In the genomic region with DNA sequence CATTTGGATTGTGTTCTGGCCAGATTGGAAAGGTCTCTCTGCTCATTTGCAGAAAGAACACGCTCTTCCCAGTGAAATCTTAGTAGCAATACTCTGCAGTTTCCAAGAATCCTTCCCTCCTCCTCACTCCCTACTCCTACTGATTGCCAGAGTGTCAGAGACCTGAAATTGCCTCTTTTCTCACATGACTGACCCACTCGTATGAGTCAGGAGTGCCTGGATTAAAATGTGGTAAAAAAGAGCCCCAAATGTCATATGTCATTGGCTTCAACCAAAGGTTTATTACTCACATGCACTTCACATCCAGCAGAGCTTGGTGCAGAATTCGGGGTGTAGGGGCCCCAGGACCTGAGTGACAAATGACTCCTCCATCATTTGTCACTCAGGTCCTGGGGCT, we compare ENCODE assay signal across 16 cellular contexts. TPM values are rescaled to one million over a fixed set of nuclear protein-coding genes. Genes with fewer than 3 reads are reported as not detected.
DNase-seq lines count a peak whose midpoint lies in the region; ATAC-seq and TF ChIP-seq lines count a peak whose summit lies in the region.
"Had no signal": no experiment of that assay in that cellular context is flagged by ENCODE, and none has a peak within 500 bp of the region (broad histone marks: within the 10 kb centered on the region; RNA-seq: fewer than 3 reads in every experiment).

No MANE protein-coding gene starts in this region.

- H3K27ac ChIP-seq in gastroesophageal sphincter = peak overlapping the region in 1 of 4 donors; percentile 31
- peak overlapping the region; percentile 49 for H3K27ac ChIP-seq in osteoblast (ENCODE audit: low read depth, low read length)

- H3K4me1 ChIP-seq in gastroesophageal sphincter (no peaks in the 10 kb centered on the region), osteoblast (ENCODE audit: insufficient read depth, low read length) (peaks cover 9% of the 10 kb centered on the region)
- H3K4me1 ChIP-seq: Caco-2 had no signal

- no peak overlapping the region for H3K4me3 ChIP-seq in gastroesophageal sphincter
- no peak overlapping the region for H3K4me3 ChIP-seq in osteoblast (ENCODE audit: insufficient read depth, low read length)

- no peak for TF ChIP-seq EP300 in gastroesophageal sphincter (IDR thresholded peaks at IDR 0.05)

- peaks cover 35% of the 10 kb centered on the region for H3K27me3 ChIP-seq in gastroesophageal sphincter
- no peaks in the 10 kb centered on the region for H3K27me3 ChIP-seq in osteoblast (ENCODE audit: insufficient read depth, low read length)

- ATAC-seq in gastroesophageal sphincter = peak; percentile 46
- ATAC-seq: stimulated activated effector memory CD8-positive, alpha-beta T cell treated with anti-CD3 and anti-CD28 coated beads, Interleukin-12 subunit alpha, Interleukin-12 subunit beta, amount 100 ng/mL, for 72 hours had no signal

- WGBS in gastroesophageal sphincter (ENCODE audit: low coverage in 1 of 2), 2 donors = 24% methylated on average over 2 of the region's 3 CpGs; no CpG with 5 or more reads in 1 of the 2 donors

- H3K9me3 ChIP-seq in gastroesophageal sphincter (no peaks in the 10 kb centered on the region), osteoblast (ENCODE audit: low read depth, low read length) (no peaks in the 10 kb centered on the region)
- H3K9me3 ChIP-seq: Caco-2 had no signal

- H2AFZ ChIP-seq in osteoblast (ENCODE audit: low read length) = no peak overlapping the region

- no peaks in the 10 kb centered on the region for H4K20me1 ChIP-seq in osteoblast (ENCODE audit: insufficient read depth, low read length)

- DNase-seq in EH (ENCODE audit: low read depth) = peak; percentile 20
- peak; percentile 2 for DNase-seq in RKO (ENCODE audit: low spot score)
- peak; percentile 86 for DNase-seq in osteoblast (ENCODE audit: insufficient read length, low spot score, missing footprints)
- DNase-seq in NCI-H510A treated with DMSO at 0.1 percent for 48 hours (lab: John Stamatoyannopoulos, UW) = no peak
- DNase-seq in AML-193 (lab: John Stamatoyannopoulos, UW) = no peak
- DNase-seq in T-helper 2 cell = no peak
- DNase-seq in activated CD4-positive, alpha-beta T cell treated with anti-CD3 and anti-CD28 coated beads, Interleukin-2, amount 50 U/mL, for 4 hours = no peak
- DNase-seq: activated naive CD8-positive, alpha-beta T cell treated with anti-CD3 and anti-CD28 coated beads for 36 hours; Caco-2; IMR-90; mammary epithelial cell; NCI-H1092; NCI-H2171; SHP77 treated with DMSO at 0.1 percent for 48 hours had no signal

- TF ChIP-seq POLR2A in gastroesophageal sphincter (IDR thresholded peaks at IDR 0.05) = no peak

- no peaks in the 10 kb centered on the region for H3K36me3 ChIP-seq in gastroesophageal sphincter
- no peaks in the 10 kb centered on the region for H3K36me3 ChIP-seq in osteoblast (ENCODE audit: insufficient read depth, low read length)

- H3K79me2 ChIP-seq in osteoblast (ENCODE audit: insufficient read depth, low read length) = no peaks in the 10 kb centered on the region

- peak overlapping the region; percentile 35 for H3K4me2 ChIP-seq in osteoblast (ENCODE audit: insufficient read depth, low read length)

- TF ChIP-seq CTCF in gastroesophageal sphincter (IDR thresholded peaks at IDR 0.05) = no peak
- TF ChIP-seq CTCF in osteoblast (IDR thresholded peaks at IDR 0.05; ENCODE audit: extremely low read depth, low read depth, low read length) = no peak

RNA-seq across cellular contexts. Expression of a gene that starts 39.7 kb away (rescaled TPM):
- total RNA-seq in gastroesophageal sphincter (1 to 10 TPM in 1 of 4 donors, under 1 TPM in 2, not detected in 1; 0.77 to 3.2 (median 0.94) TPM), osteoblast (68.4 and 71.7 TPM in 2 replicates)
- total RNA-seq: activated naive CD8-positive, alpha-beta T cell treated with anti-CD3 and anti-CD28 coated beads for 36 hours; IMR-90 had no signal

Comparison
In these comparisons a context has a peak if more than half of its experiments do, and no peak if none do; other contexts are left out.
1. DNase-seq: peak in EH (single experiment), RKO (single experiment) and osteoblast (single experiment); none in NCI-H510A treated with DMSO at 0.1 percent for 48 hours (single experiment), AML-193 (0 of 2), T-helper 2 cell (0 of 5) and activated CD4-positive, alpha-beta T cell treated with anti-CD3 and anti-CD28 coated beads, Interleukin-2, amount 50 U/mL, for 4 hours (0 of 2).
2. RNA of a gene that starts 39.7 kb away (total RNA-seq): 68.4 to 71.7 TPM in osteoblast; 0.77 to 3.2 TPM in gastroesophageal sphincter; every median in the first group is over 10 times any median in the second.